ENCODE assay signal across 24 cellular contexts in genomic region chr7:99793443-99793842, GRCh38. TPM values are rescaled to one million over a fixed set of nuclear protein-coding genes. Genes with fewer than 3 reads are reported as not detected.
"Had no signal": no experiment of that assay in that cellular context is flagged by ENCODE, and none has a peak within 500 bp of the region (broad histone marks: within the 10 kb centered on the region; RNA-seq: fewer than 3 reads in every experiment).

No MANE protein-coding gene starts in this region.

- H3K36me3 ChIP-seq: Peyer's patch, SJCRH30 had no signal

- H3K4me3 ChIP-seq: PC-9, Peyer's patch, SJCRH30 had no signal

- H3K27me3 ChIP-seq: Peyer's patch had no signal

- DNase-seq: Kasumi-1; MM.1S; NCI-H1092 treated with DMSO at 0.1 percent for 48 hours; NCI-H1436; NCI-H1694; NCI-H187 treated with DMSO at 0.1 percent for 48 hours; NCI-H2081; NCI-H2107; NCI-H2227 treated with DMSO at 0.1 percent for 48 hours; NCI-H526 treated with DMSO at 0.1 percent for 48 hours; NCI-H774; NK-92 treated with Interleukin-12 subunit alpha and Interleukin-12 subunit beta, amount 100 ng/mL, for 24 hours; PC-9; SHP77 treated with DMSO at 0.1 percent for 48 hours; SJCRH30 had no signal

- H3K4me2 ChIP-seq: KMS-11, PC-9 had no signal

- ATAC-seq: Right ventricle myocardium inferior had no signal

- H3K4me1 ChIP-seq: SJCRH30 had no signal

- H3K27ac ChIP-seq: HL-60, KMS-11, PC-9, SJCRH30 had no signal

- H2AFZ ChIP-seq: PC-9 had no signal

- H3K9me3 ChIP-seq: Peyer's patch, SJCRH30 had no signal

RNA-seq across cellular contexts. Expression of gene CYP3A4, which starts 9.5 kb away (rescaled TPM):
- total RNA-seq: NCI-H460; OCI-LY7; PC-9; Right ventricle myocardium inferior; RPMI7951; SJCRH30; T-helper 1 cell treated with Interleukin-12 subunit alpha and Interleukin-12 subunit beta and Interleukin-4 antibody, amounts not matched to agents 30 ng/mL and 1 ng/mL, for 36 hours had no signal

RNA-seq across cellular contexts. Expression of gene CYP3A43, which starts 34.4 kb away (rescaled TPM):
- total RNA-seq: M059J, OCI-LY7, PC-9, Right ventricle myocardium inferior, RPMI7951, SJCRH30 had no signal

RNA-seq across cellular contexts. Expression of gene CYP3A7, which starts 58.4 kb away (rescaled TPM):
- total RNA-seq: M059J; NCI-H460; OCI-LY7; PC-9; Right ventricle myocardium inferior; RPMI7951; T-helper 1 cell treated with Interleukin-12 subunit alpha and Interleukin-12 subunit beta and Interleukin-4 antibody, amounts not matched to agents 30 ng/mL and 1 ng/mL, for 36 hours had no signal
